ENCODE assay signal across 20 cellular contexts in genomic region chr2:106117347-106117746, GRCh38.
A peak's percentile ranks its signal among the peaks of the same experiment; 100 is the strongest.
DNase-seq lines count a peak whose midpoint lies in the region; ATAC-seq and TF ChIP-seq lines count a peak whose summit lies in the region.
"Had no signal": no experiment of that assay in that cellular context is flagged by ENCODE, and none has a peak within 500 bp of the region (broad histone marks: within the 10 kb centered on the region; RNA-seq: fewer than 3 reads in every experiment).

No MANE protein-coding gene starts in this region.

- POLR2A ChIA-PET in CD4-positive, alpha-beta T cell (lab: Charles Lee), result no interaction called here
- POLR2A ChIA-PET in Caco-2 (lab: Charles Lee), result no interaction called here

- H3K27ac Mint-ChIP-seq in CD4-positive, alpha-beta T cell, result peak overlapping the region; percentile 24
- H3K27ac Mint-ChIP-seq in effector memory CD8-positive, alpha-beta T cell, result peak overlapping the region; percentile 46 to 47
- H3K27ac Mint-ChIP-seq in Caco-2 (ENCODE audit: unreplicated experiment), result no peak overlapping the region
- H3K27ac Mint-ChIP-seq: H9, IgD-negative memory B cell had no signal

- peak in 1 of 2 donors; percentile 52 for TF ChIP-seq POLR2A in gastrocnemius medialis (IDR thresholded peaks at IDR 0.05)

- no peaks in the 10 kb centered on the region for H3K27me3 Mint-ChIP-seq in CD4-positive, alpha-beta T cell
- H3K27me3 Mint-ChIP-seq in effector memory CD8-positive, alpha-beta T cell, result no peaks in the 10 kb centered on the region
- H3K27me3 Mint-ChIP-seq in Caco-2 (ENCODE audit: insufficient read depth, unreplicated experiment), result no peaks in the 10 kb centered on the region
- H3K27me3 Mint-ChIP-seq: CD8-positive, alpha-beta memory T cell; IgD-negative memory B cell had no signal

- H3K27ac ChIP-seq in CD4-positive, alpha-beta T cell (ENCODE audit: low read depth, low read length), result no peak overlapping the region
- peak overlapping the region; percentile 65 to 73 for H3K27ac ChIP-seq in right atrium auricular region
- peak overlapping the region; percentile 84 to 98 (median 91) for H3K27ac ChIP-seq in gastrocnemius medialis

- H3K4me3 ChIP-seq in right atrium auricular region (no peak overlapping the region), gastrocnemius medialis (no peak overlapping the region), Caco-2 (ENCODE audit: low read depth, low read length) (no peak overlapping the region)

- ATAC-seq in CD4-positive, alpha-beta T cell (ENCODE audit: poor library complexity), result no peak
- ATAC-seq in effector memory CD8-positive, alpha-beta T cell (replicated peaks), result no peak
- peak; percentile 98 to 99 for ATAC-seq in gastrocnemius medialis
- no peak for ATAC-seq in HG02973 (IDR thresholded peaks at IDR 0.05; ENCODE audit: unreplicated experiment)
- no peak for ATAC-seq in HG02642 (IDR thresholded peaks at IDR 0.05; ENCODE audit: poor library complexity, unreplicated experiment)

- TF ChIP-seq CTCF in CD4-positive, alpha-beta T cell (IDR thresholded peaks at IDR 0.05), result no peak
- no peak for TF ChIP-seq CTCF in right atrium auricular region (IDR thresholded peaks at IDR 0.05)
- TF ChIP-seq CTCF in gastrocnemius medialis (IDR thresholded peaks at IDR 0.05 in 4 of 5, conservative IDR thresholded peaks at IDR 0.05 in 1 of 5), result no peak
- TF ChIP-seq CTCF in Caco-2 (IDR thresholded peaks at IDR 0.05; ENCODE audit: insufficient read depth in 1 of 2, low read depth in 1 of 2, low read length in 1 of 2, severe bottlenecking in 1 of 2, unreplicated experiment in 1 of 2), result no peak

- intact Hi-C loops in CD4-positive, alpha-beta T cell (cut with DNase I, micrococcal nuclease), result no loop called here
- intact Hi-C loops in gastrocnemius medialis (cut with DNase I; ENCODE audit: low total_unique reads) (loop anchor here (5.0 kb wide), 2 partner anchors 40 to 75 kb away; partner anchors contain the start of gene UXS1), Caco-2 (cut with micrococcal nuclease; ENCODE audit: unreplicated experiment) (no loop called here)

- H3K36me3 Mint-ChIP-seq in CD4-positive, alpha-beta T cell (ENCODE audit: low read depth), result peaks cover 91% of the 10 kb centered on the region
- peaks cover 13% of the 10 kb centered on the region for H3K36me3 Mint-ChIP-seq in effector memory CD8-positive, alpha-beta T cell (ENCODE audit: insufficient read depth)
- H3K36me3 Mint-ChIP-seq in Caco-2 (ENCODE audit: insufficient read depth, unreplicated experiment), result peaks cover 19% of the 10 kb centered on the region
- H3K36me3 Mint-ChIP-seq: IgD-negative memory B cell had no signal

- no peaks in the 10 kb centered on the region for H3K27me3 ChIP-seq in CD4-positive, alpha-beta T cell (ENCODE audit: control insufficient read depth, insufficient read depth, low read length)
- no peaks in the 10 kb centered on the region for H3K27me3 ChIP-seq in right atrium auricular region
- H3K27me3 ChIP-seq in gastrocnemius medialis, result no peaks in the 10 kb centered on the region
- no peaks in the 10 kb centered on the region for H3K27me3 ChIP-seq in Caco-2 (replicated peaks; ENCODE audit: control insufficient read depth, insufficient read depth, low read length)
- H3K27me3 ChIP-seq: BE2C had no signal

- H3K36me3 ChIP-seq in right atrium auricular region (peaks cover 2% of the 10 kb centered on the region), gastrocnemius medialis (peaks cover 0 to 18% of the 10 kb centered on the region in 2 donors), Caco-2 (ENCODE audit: control insufficient read depth, insufficient read depth, low read length) (peaks cover 1% of the 10 kb centered on the region; the same call in 1 of the 2 replicates)
- H3K36me3 ChIP-seq: BE2C had no signal

- CTCF ChIA-PET in CD4-positive, alpha-beta T cell (lab: Charles Lee), result no interaction called here
- CTCF ChIA-PET in Caco-2 (lab: Charles Lee), result no interaction called here

- H3K9me3 ChIP-seq in CD4-positive, alpha-beta T cell (ENCODE audit: control insufficient read depth, low read length), result no peaks in the 10 kb centered on the region
- H3K9me3 ChIP-seq in right atrium auricular region, result no peaks in the 10 kb centered on the region
- no peaks in the 10 kb centered on the region for H3K9me3 ChIP-seq in gastrocnemius medialis
- H3K9me3 ChIP-seq in Caco-2, result no peaks in the 10 kb centered on the region
- H3K9me3 ChIP-seq: BE2C had no signal

- DNase-seq in CD4-positive, alpha-beta T cell, result no peak
- DNase-seq in effector memory CD8-positive, alpha-beta T cell, result no peak
- DNase-seq in right atrium auricular region (ENCODE audit: low spot score), result no peak
- peak; percentile 52 to 59 for DNase-seq in gastrocnemius medialis
- no peak for DNase-seq in Caco-2
- DNase-seq in islet precursor cell, result no peak
- DNase-seq: BE2C; CD8-positive, alpha-beta memory T cell; DMS79 treated with DMSO at 0.1 percent for 48 hours; H9; Karpas-422; NCI-H1417 treated with DMSO at 0.1 percent for 48 hours; NCI-H187 treated with DMSO at 0.1 percent for 48 hours; NCI-H226; NCI-H524; NCI-H82; RPMI8226 had no signal

- H3K9me3 Mint-ChIP-seq in CD4-positive, alpha-beta T cell, result no peaks in the 10 kb centered on the region
- H3K9me3 Mint-ChIP-seq in effector memory CD8-positive, alpha-beta T cell, result no peaks in the 10 kb centered on the region
- H3K9me3 Mint-ChIP-seq in Caco-2 (ENCODE audit: unreplicated experiment), result no peaks in the 10 kb centered on the region
- H3K9me3 Mint-ChIP-seq: CD8-positive, alpha-beta memory T cell; H9; IgD-negative memory B cell had no signal

- H3K4me3 Mint-ChIP-seq in CD4-positive, alpha-beta T cell, result no peak overlapping the region
- H3K4me3 Mint-ChIP-seq in effector memory CD8-positive, alpha-beta T cell, result no peak overlapping the region
- no peak overlapping the region for H3K4me3 Mint-ChIP-seq in Caco-2 (ENCODE audit: unreplicated experiment)
- H3K4me3 Mint-ChIP-seq: CD8-positive, alpha-beta memory T cell; H9; IgD-negative memory B cell had no signal

- peaks cover 0 to 21% of the 10 kb centered on the region in 2 donors for H3K4me1 ChIP-seq in right atrium auricular region
- peaks cover 27 to 34% of the 10 kb centered on the region in 2 donors for H3K4me1 ChIP-seq in gastrocnemius medialis
- peaks cover 14% of the 10 kb centered on the region for H3K4me1 ChIP-seq in Caco-2
- H3K4me1 ChIP-seq: BE2C had no signal

- peaks cover 6% of the 10 kb centered on the region for H3K4me1 Mint-ChIP-seq in CD4-positive, alpha-beta T cell (ENCODE audit: low read depth)
- peaks cover 5 to 10% of the 10 kb centered on the region in 2 donors for H3K4me1 Mint-ChIP-seq in effector memory CD8-positive, alpha-beta T cell (ENCODE audit: low read depth in 2 of 2)
- H3K4me1 Mint-ChIP-seq in Caco-2 (ENCODE audit: low read depth, unreplicated experiment), result peaks cover 7% of the 10 kb centered on the region

- BruUV-seq in Caco-2 (replicated peaks; lab: Mats Ljungman, UMichigan), result no TSS peak

- in situ Hi-C loops in gastrocnemius medialis (cut with MboI; ENCODE audit: low sequenced_read_pairs in 4 of 4), result loop anchor here in 1 of 4 donors (25.0 kb wide), 1 partner anchor 345 kb away; the partner anchor contains the start of gene RGPD3

Comparison
In these comparisons a context has a peak if more than half of its experiments do, and no peak if none do; other contexts are left out.
1. ATAC-seq: peak in gastrocnemius medialis (2 of 2); none in CD4-positive, alpha-beta T cell (single experiment), effector memory CD8-positive, alpha-beta T cell (single experiment), HG02973 (single experiment) and HG02642 (single experiment).
2. DNase-seq: peak in gastrocnemius medialis (2 of 2); none in CD4-positive, alpha-beta T cell (0 of 10), effector memory CD8-positive, alpha-beta T cell (0 of 3), right atrium auricular region (single experiment), Caco-2 (0 of 2) and islet precursor cell (single experiment).